ENCODE assay signal across 6 cellular contexts in the genomic region with DNA sequence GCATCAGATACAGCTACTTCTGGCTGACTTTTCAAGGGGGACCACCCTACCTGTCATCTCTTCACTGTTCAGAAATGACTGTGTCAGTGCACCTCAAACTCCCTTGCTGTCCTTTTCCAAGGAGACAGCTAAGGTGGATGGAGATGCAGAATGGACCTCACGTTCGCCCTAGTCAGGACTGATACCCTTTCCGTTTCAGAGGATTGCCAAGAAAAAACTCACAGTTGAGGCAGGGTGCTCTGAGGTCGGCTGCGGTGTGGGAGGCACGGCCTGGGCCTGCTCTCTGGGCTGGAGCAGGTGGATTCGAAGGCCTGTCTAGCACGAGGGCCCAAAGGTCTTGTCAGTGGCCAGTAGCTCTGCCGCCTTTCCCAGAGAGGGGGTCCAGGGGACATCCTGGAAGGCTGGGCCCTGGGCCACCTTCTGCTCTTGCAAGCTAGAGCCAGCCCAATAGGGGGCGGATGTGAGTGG. TPM values are rescaled to one million over a fixed set of nuclear protein-coding genes. Genes with fewer than 3 reads are reported as not detected.
DNase-seq lines count a peak whose midpoint lies in the region; ATAC-seq and TF ChIP-seq lines count a peak whose summit lies in the region.

No MANE protein-coding gene starts in this region.

- TF ChIP-seq CTCF in CD8-positive, alpha-beta T cell (IDR thresholded peaks at IDR 0.05) = peak; percentile 67
- TF ChIP-seq CTCF in brain (conservative IDR thresholded peaks at IDR 0.05) = peak; percentile 36 to 57
- peak; percentile 57 for TF ChIP-seq CTCF in neural cell (IDR thresholded peaks at IDR 0.05; ENCODE audit: poor library complexity, severe bottlenecking)

- no peaks in the 10 kb centered on the region for H3F3A ChIP-seq in neural cell (ENCODE audit: insufficient read depth, low read length, poor library complexity, severe bottlenecking)

- H3K36me3 ChIP-seq in CD8-positive, alpha-beta T cell (ENCODE audit: insufficient read depth, low read length) = peaks cover 21% of the 10 kb centered on the region
- peaks cover 6% of the 10 kb centered on the region for H3K36me3 ChIP-seq in neural cell (ENCODE audit: insufficient read depth, low read length)

- no peak overlapping the region for H2AFZ ChIP-seq in neural cell (ENCODE audit: low read depth, low read length)

- H3K9ac ChIP-seq in neural cell (ENCODE audit: low read length) = peak overlapping the region; percentile 58

- peaks cover 54% of the 10 kb centered on the region for H3K4me1 Mint-ChIP-seq in CD8-positive, alpha-beta T cell (ENCODE audit: low read depth)
- H3K4me1 Mint-ChIP-seq in brain = peaks cover 42% of the 10 kb centered on the region

- POLR2A ChIA-PET in CD8-positive, alpha-beta T cell (lab: Charles Lee) = interaction anchor here (0.7 to 2.1 kb wide), 9 partner anchors 8 to 109 kb away, joined by 3 to 11 read pairs (median 4); partner anchors contain the start of genes CREB3, SPAG8 and TLN1

- peak overlapping the region; percentile 91 for H3K27ac Mint-ChIP-seq in CD8-positive, alpha-beta T cell
- peak overlapping the region; percentile 69 to 98 (median 93) for H3K27ac Mint-ChIP-seq in brain

- peak overlapping the region; percentile 98 for H3K4me3 ChIP-seq in CD8-positive, alpha-beta T cell (ENCODE audit: low read depth, low read length)
- H3K4me3 ChIP-seq in neural cell (ENCODE audit: low read length) = peak overlapping the region; percentile 67

- no peaks in the 10 kb centered on the region for H3K27me3 Mint-ChIP-seq in CD8-positive, alpha-beta T cell (ENCODE audit: low read depth)
- peaks cover 5% of the 10 kb centered on the region for H3K27me3 Mint-ChIP-seq in brain

- TF ChIP-seq EP300 in Ishikawa (IDR thresholded peaks at IDR 0.05; ENCODE audit: borderline replicate concordance) (no peak), neural cell (conservative IDR thresholded peaks at IDR 0.05; ENCODE audit: poor library complexity, severe bottlenecking) (no peak)

- peaks cover 18% of the 10 kb centered on the region for H3K4me1 ChIP-seq in CD8-positive, alpha-beta T cell (ENCODE audit: insufficient read depth, low read length)

- H3K4me2 ChIP-seq in neural cell (ENCODE audit: low read length) = no peak overlapping the region

- DNase-seq in CD8-positive, alpha-beta T cell = peak in 5 of 7 experiments; percentile 63 to 83 (median 79)
- DNase-seq in NCI-H1105 (lab: John Stamatoyannopoulos, UW) = no peak
- DNase-seq in HCEC 1CT = no peak

- H3K9me3 Mint-ChIP-seq in CD8-positive, alpha-beta T cell = no peaks in the 10 kb centered on the region
- H3K9me3 Mint-ChIP-seq in brain = no peaks in the 10 kb centered on the region

- no peaks in the 10 kb centered on the region for H3K9me3 ChIP-seq in CD8-positive, alpha-beta T cell (ENCODE audit: low read length)
- no peaks in the 10 kb centered on the region for H3K9me3 ChIP-seq in neural cell (ENCODE audit: low read length)

- no peaks in the 10 kb centered on the region for H3K79me2 ChIP-seq in neural cell (replicated peaks; ENCODE audit: insufficient read depth, low read length)

- H3K27ac ChIP-seq in CD8-positive, alpha-beta T cell (ENCODE audit: low read depth, low read length) = peak overlapping the region; percentile 72
- no peak overlapping the region for H3K27ac ChIP-seq in neural cell (ENCODE audit: low read length)

- H3K4me3 Mint-ChIP-seq in CD8-positive, alpha-beta T cell = peak overlapping the region; percentile 91
- peak overlapping the region; percentile 86 to 94 (median 93) for H3K4me3 Mint-ChIP-seq in brain

- H4K20me1 ChIP-seq in neural cell (ENCODE audit: insufficient read depth) = no peaks in the 10 kb centered on the region

- CTCF ChIA-PET in CD8-positive, alpha-beta T cell (lab: Charles Lee) = interaction anchor here (0.6 to 3.1 kb wide), 24 partner anchors 9 to 153 kb away, joined by 3 to 14 read pairs (median 5); partner anchors contain the start of genes CREB3 and TLN1

- ATAC-seq in CD8-positive, alpha-beta T cell = no peak

- peak; percentile 44 for TF ChIP-seq RAD21 in Ishikawa (IDR thresholded peaks at IDR 0.05; ENCODE audit: low read depth)
- no peak for TF ChIP-seq RAD21 in neural cell (conservative IDR thresholded peaks at IDR 0.05)

- peaks cover 39% of the 10 kb centered on the region for H3K36me3 Mint-ChIP-seq in CD8-positive, alpha-beta T cell
- peaks cover 54% of the 10 kb centered on the region for H3K36me3 Mint-ChIP-seq in brain

- no peaks in the 10 kb centered on the region for H3K27me3 ChIP-seq in CD8-positive, alpha-beta T cell (ENCODE audit: insufficient read depth, low read length)
- H3K27me3 ChIP-seq in neural cell (ENCODE audit: insufficient read depth, low read depth, low read length) = no peaks in the 10 kb centered on the region

- no peaks in the 10 kb centered on the region for H3K9me2 ChIP-seq in neural cell (ENCODE audit: insufficient read depth, low read length)

- intact Hi-C loops in CD8-positive, alpha-beta T cell (cut with DNase I, micrococcal nuclease) = loop anchor here (1.0 to 2.0 kb wide), 5 partner anchors 24 to 768 kb away; partner anchors contain the start of genes CREB3 (in 1 of the 2), DNAJB5 (in 1 of the 2), HINT2 (in 1 of the 2) and TLN1 (in 1 of the 2)

TF ChIP-seq in Ishikawa, 13 proteins besides CTCF, POLR2A, EP300 and RAD21:
- TF ChIP-seq NFIC (IDR thresholded peaks at IDR 0.05) = no peak
TF ChIP-seq in Ishikawa: peak in this region for 0.

TF ChIP-seq in neural cell, 6 proteins besides CTCF, POLR2A, EP300 and RAD21:
- TF ChIP-seq, protein P1, sequence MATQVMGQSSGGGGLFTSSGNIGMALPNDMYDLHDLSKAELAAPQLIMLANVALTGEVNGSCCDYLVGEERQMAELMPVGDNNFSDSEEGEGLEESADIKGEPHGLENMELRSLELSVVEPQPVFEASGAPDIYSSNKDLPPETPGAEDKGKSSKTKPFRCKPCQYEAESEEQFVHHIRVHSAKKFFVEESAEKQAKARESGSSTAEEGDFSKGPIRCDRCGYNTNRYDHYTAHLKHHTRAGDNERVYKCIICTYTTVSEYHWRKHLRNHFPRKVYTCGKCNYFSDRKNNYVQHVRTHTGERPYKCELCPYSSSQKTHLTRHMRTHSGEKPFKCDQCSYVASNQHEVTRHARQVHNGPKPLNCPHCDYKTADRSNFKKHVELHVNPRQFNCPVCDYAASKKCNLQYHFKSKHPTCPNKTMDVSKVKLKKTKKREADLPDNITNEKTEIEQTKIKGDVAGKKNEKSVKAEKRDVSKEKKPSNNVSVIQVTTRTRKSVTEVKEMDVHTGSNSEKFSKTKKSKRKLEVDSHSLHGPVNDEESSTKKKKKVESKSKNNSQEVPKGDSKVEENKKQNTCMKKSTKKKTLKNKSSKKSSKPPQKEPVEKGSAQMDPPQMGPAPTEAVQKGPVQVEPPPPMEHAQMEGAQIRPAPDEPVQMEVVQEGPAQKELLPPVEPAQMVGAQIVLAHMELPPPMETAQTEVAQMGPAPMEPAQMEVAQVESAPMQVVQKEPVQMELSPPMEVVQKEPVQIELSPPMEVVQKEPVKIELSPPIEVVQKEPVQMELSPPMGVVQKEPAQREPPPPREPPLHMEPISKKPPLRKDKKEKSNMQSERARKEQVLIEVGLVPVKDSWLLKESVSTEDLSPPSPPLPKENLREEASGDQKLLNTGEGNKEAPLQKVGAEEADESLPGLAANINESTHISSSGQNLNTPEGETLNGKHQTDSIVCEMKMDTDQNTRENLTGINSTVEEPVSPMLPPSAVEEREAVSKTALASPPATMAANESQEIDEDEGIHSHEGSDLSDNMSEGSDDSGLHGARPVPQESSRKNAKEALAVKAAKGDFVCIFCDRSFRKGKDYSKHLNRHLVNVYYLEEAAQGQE (IDR thresholded peaks at IDR 0.05; ENCODE audit: borderline replicate concordance) = no peak
- TF ChIP-seq SMC3 (conservative IDR thresholded peaks at IDR 0.05; ENCODE audit: poor library complexity) = no peak
- no peak for TF ChIP-seq TAF1 (IDR thresholded peaks at IDR 0.05; ENCODE audit: low read depth)
- TF ChIP-seq MXI1 (conservative IDR thresholded peaks at IDR 0.05; ENCODE audit: poor library complexity, severe bottlenecking) = no peak
- no peak for TF ChIP-seq EZH2 (IDR thresholded peaks at IDR 0.05; ENCODE audit: borderline replicate concordance, insufficient read depth, low read length, poor library complexity, severe bottlenecking)
- no peak for TF ChIP-seq POLR2AphosphoS5 (IDR thresholded peaks at IDR 0.05)

RNA-seq across cellular contexts. Expression of gene MSMP, which starts 2.2 kb away (rescaled TPM):
- total RNA-seq in CD8-positive, alpha-beta T cell = not detected
- polyA plus RNA-seq in brain (ENCODE audit: insufficient read depth, low read depth, low replicate concordance) (9.4 TPM), neural cell (not detected in 2 replicates)
- not detected in 2 replicates for polyA minus RNA-seq in neural cell

RNA-seq across cellular contexts. Expression of gene RGP1, which starts 7.2 kb away (rescaled TPM):
- 10 to 100 TPM in 1 of 2 experiments, 1 to 10 TPM in 1; 9.6 to 10.4 TPM for total RNA-seq in CD8-positive, alpha-beta T cell
- polyA plus RNA-seq in brain (ENCODE audit: insufficient read depth, low read depth, low replicate concordance) = 34.4 TPM
- polyA plus RNA-seq in neural cell = 8.1 and 9.9 TPM in 2 replicates
- polyA minus RNA-seq in neural cell = 20.2 and 24.9 TPM in 2 replicates

RNA-seq across cellular contexts. Expression of gene GBA2, which starts 7.3 kb away (rescaled TPM):
- total RNA-seq in CD8-positive, alpha-beta T cell = 10 to 100 TPM; 14.1 to 14.3 TPM
- polyA plus RNA-seq in brain (ENCODE audit: insufficient read depth, low read depth, low replicate concordance) (56.0 TPM), neural cell (102 and 113 TPM in 2 replicates)
- 66.0 and 79.1 TPM in 2 replicates for polyA minus RNA-seq in neural cell

RNA-seq across cellular contexts. Expression of gene CREB3, which starts 23.8 kb away (rescaled TPM):
- total RNA-seq in CD8-positive, alpha-beta T cell = 10 to 100 TPM; 13.1 to 14.2 TPM
- polyA plus RNA-seq in brain (ENCODE audit: insufficient read depth, low read depth, low replicate concordance) = 82.7 TPM
- polyA plus RNA-seq in neural cell = 88.4 and 92.9 TPM in 2 replicates
- polyA minus RNA-seq in neural cell = 49.9 and 50.9 TPM in 2 replicates

RNA-seq across cellular contexts. Expression of gene TLN1, which starts 24.3 kb away (rescaled TPM):
- total RNA-seq in CD8-positive, alpha-beta T cell = 100 to 1,000 TPM; 128 to 129 TPM
- polyA plus RNA-seq in brain (ENCODE audit: insufficient read depth, low read depth, low replicate concordance) (181 TPM), neural cell (7.1 and 9.0 TPM in 2 replicates)
- polyA minus RNA-seq in neural cell = 11.9 and 13.7 TPM in 2 replicates

Comparison
In these comparisons a context has a peak if more than half of its experiments do, and no peak if none do; other contexts are left out.
1. DNase-seq: peak in CD8-positive, alpha-beta T cell (5 of 7); none in NCI-H1105 (single experiment) and HCEC 1CT (single experiment).
2. RNA of gene MSMP, which starts 2.2 kb away (polyA plus RNA-seq): 9.4 TPM in brain (single experiment); not detected in neural cell; every median in the first group is over 10 times any median in the second.
3. Peak in every context shown above with its lines, with median percentiles within 50 percentile points of each other: CTCF ChIP-seq.